24 cellular contexts compared by ENCODE assay signal in genomic region chr12:132063491-132063890, GRCh38.
DNase-seq lines count a peak whose midpoint lies in the region; ATAC-seq and TF ChIP-seq lines count a peak whose summit lies in the region.
"Had no signal": no experiment of that assay in that cellular context is flagged by ENCODE, and none has a peak within 500 bp of the region (broad histone marks: within the 10 kb centered on the region; RNA-seq: fewer than 3 reads in every experiment).

No MANE protein-coding gene starts in this region.

- H3K4me3 ChIP-seq in BLaER1 = no peak overlapping the region
- H3K4me3 ChIP-seq in CD8-positive, alpha-beta T cell (ENCODE audit: low read depth, low read length) = no peak overlapping the region
- H3K4me3 ChIP-seq: right atrium auricular region, upper lobe of right lung had no signal

- no peak overlapping the region for H3K27ac ChIP-seq in BLaER1
- H3K27ac ChIP-seq in CD8-positive, alpha-beta T cell (ENCODE audit: low read depth, low read length) = no peak overlapping the region
- H3K27ac ChIP-seq: parathyroid adenoma, right atrium auricular region, upper lobe of right lung had no signal

- no peak overlapping the region for H3K4me3 Mint-ChIP-seq in CD8-positive, alpha-beta T cell
- H3K4me3 Mint-ChIP-seq in activated naive CD8-positive, alpha-beta T cell treated with anti-CD3 and anti-CD28 coated beads, Interleukin-2, amount 10 ng/mL, durations not matched to agents 7 days and 5 days = peak overlapping the region; percentile 19
- no peak overlapping the region for H3K4me3 Mint-ChIP-seq in activated T-helper 17 cell treated with anti-CD3 and anti-CD28 coated beads, Interleukin-2, amount 50 U/mL, for 72 hours
- H3K4me3 Mint-ChIP-seq: activated CD4-positive, alpha-beta T cell treated with anti-CD3 and anti-CD28 coated beads, Interleukin-2, amount 10 ng/mL, durations not matched to agents 7 days and 5 days; CD14-positive monocyte; immature natural killer cell; neural crest cell; T-helper 2 cell treated with Interferon-gamma antibody and Interleukin-4, amounts not matched to agents 5 μg/mL and 100 μg/mL, for 36 hours had no signal

- ATAC-seq in CD8-positive, alpha-beta T cell = no peak
- ATAC-seq in activated naive CD8-positive, alpha-beta T cell treated with anti-CD3 and anti-CD28 coated beads, Interleukin-2, amount 10 ng/mL, durations not matched to agents 7 days and 5 days (ENCODE audit: low read depth) = peak; percentile 69
- no peak for ATAC-seq in activated T-helper 17 cell treated with anti-CD3 and anti-CD28 coated beads, Interleukin-2, amount 50 U/mL, for 72 hours (replicated peaks)
- ATAC-seq: left colon, upper lobe of right lung had no signal

- H3K4me1 Mint-ChIP-seq in CD8-positive, alpha-beta T cell (ENCODE audit: low read depth) = peaks cover 26% of the 10 kb centered on the region
- peaks cover 31% of the 10 kb centered on the region for H3K4me1 Mint-ChIP-seq in activated naive CD8-positive, alpha-beta T cell treated with anti-CD3 and anti-CD28 coated beads, Interleukin-2, amount 10 ng/mL, durations not matched to agents 7 days and 5 days
- peaks cover 9% of the 10 kb centered on the region for H3K4me1 Mint-ChIP-seq in activated T-helper 17 cell treated with anti-CD3 and anti-CD28 coated beads, Interleukin-2, amount 50 U/mL, for 72 hours

- no peak for TF ChIP-seq CTCF in CD8-positive, alpha-beta T cell (IDR thresholded peaks at IDR 0.05)

- peak overlapping the region; percentile 75 for H3K4me2 ChIP-seq in BLaER1

- H3K36me3 Mint-ChIP-seq in CD8-positive, alpha-beta T cell = peaks cover 82% of the 10 kb centered on the region
- peaks cover 29% of the 10 kb centered on the region for H3K36me3 Mint-ChIP-seq in activated naive CD8-positive, alpha-beta T cell treated with anti-CD3 and anti-CD28 coated beads, Interleukin-2, amount 10 ng/mL, durations not matched to agents 7 days and 5 days
- H3K36me3 Mint-ChIP-seq in activated T-helper 17 cell treated with anti-CD3 and anti-CD28 coated beads, Interleukin-2, amount 50 U/mL, for 72 hours (ENCODE audit: low read depth) = peaks cover 87% of the 10 kb centered on the region

- 0 out of 2 replicates have a peak, but pooled peaks cover 3% of the 10 kb centered on the region for H3K27me3 ChIP-seq in BLaER1
- H3K27me3 ChIP-seq in CD8-positive, alpha-beta T cell (ENCODE audit: insufficient read depth, low read length) = no peaks in the 10 kb centered on the region
- H3K27me3 ChIP-seq: right atrium auricular region, upper lobe of right lung had no signal

- no peaks in the 10 kb centered on the region for H3K9me3 ChIP-seq in BLaER1
- no peaks in the 10 kb centered on the region for H3K9me3 ChIP-seq in CD8-positive, alpha-beta T cell (ENCODE audit: low read length)
- H3K9me3 ChIP-seq: right atrium auricular region, upper lobe of right lung had no signal

- CTCF ChIA-PET in CD8-positive, alpha-beta T cell (lab: Charles Lee) = no interaction called here

- peaks cover 82% of the 10 kb centered on the region for H4K20me1 ChIP-seq in BLaER1

- peaks cover 58% of the 10 kb centered on the region for H3K36me3 ChIP-seq in BLaER1
- H3K36me3 ChIP-seq in CD8-positive, alpha-beta T cell (ENCODE audit: insufficient read depth, low read length) = peaks cover 21% of the 10 kb centered on the region

- intact Hi-C loops in CD8-positive, alpha-beta T cell (cut with DNase I, micrococcal nuclease) = no loop called here

- POLR2A ChIA-PET in CD8-positive, alpha-beta T cell (lab: Charles Lee) = no interaction called here
- POLR2A ChIA-PET in activated naive CD8-positive, alpha-beta T cell treated with anti-CD3 and anti-CD28 coated beads, Interleukin-2, amount 10 ng/mL, durations not matched to agents 7 days and 5 days (lab: Charles Lee) = interaction anchor here (0.8 kb wide), 1 partner anchor 25 kb away, joined by 3 read pairs; no protein-coding TSS in a partner anchor

- peak overlapping the region; percentile 30; the same call in 1 of the 2 replicates for H3K9ac ChIP-seq in BLaER1
- H3K9ac ChIP-seq: parathyroid adenoma had no signal

- no peaks in the 10 kb centered on the region for H3K9me3 Mint-ChIP-seq in CD8-positive, alpha-beta T cell
- no peaks in the 10 kb centered on the region for H3K9me3 Mint-ChIP-seq in activated naive CD8-positive, alpha-beta T cell treated with anti-CD3 and anti-CD28 coated beads, Interleukin-2, amount 10 ng/mL, durations not matched to agents 7 days and 5 days
- H3K9me3 Mint-ChIP-seq in activated T-helper 17 cell treated with anti-CD3 and anti-CD28 coated beads, Interleukin-2, amount 50 U/mL, for 72 hours = no peaks in the 10 kb centered on the region
- H3K9me3 Mint-ChIP-seq: activated CD4-positive, alpha-beta T cell treated with anti-CD3 and anti-CD28 coated beads, Interleukin-2, amount 10 ng/mL, durations not matched to agents 7 days and 5 days; IgD-negative memory B cell; immature natural killer cell; neural crest cell; T-helper 2 cell treated with Interferon-gamma antibody and Interleukin-4, amounts not matched to agents 5 μg/mL and 100 μg/mL, for 36 hours had no signal

- no peaks in the 10 kb centered on the region for H3K27me3 Mint-ChIP-seq in CD8-positive, alpha-beta T cell (ENCODE audit: low read depth)
- H3K27me3 Mint-ChIP-seq in activated naive CD8-positive, alpha-beta T cell treated with anti-CD3 and anti-CD28 coated beads, Interleukin-2, amount 10 ng/mL, durations not matched to agents 7 days and 5 days = no peaks in the 10 kb centered on the region
- no peaks in the 10 kb centered on the region for H3K27me3 Mint-ChIP-seq in activated T-helper 17 cell treated with anti-CD3 and anti-CD28 coated beads, Interleukin-2, amount 50 U/mL, for 72 hours
- H3K27me3 Mint-ChIP-seq: activated CD4-positive, alpha-beta T cell treated with anti-CD3 and anti-CD28 coated beads, Interleukin-2, amount 10 ng/mL, durations not matched to agents 7 days and 5 days; IgD-negative memory B cell had no signal

- peak overlapping the region; percentile 45 for H3K27ac Mint-ChIP-seq in CD8-positive, alpha-beta T cell
- H3K27ac Mint-ChIP-seq in activated naive CD8-positive, alpha-beta T cell treated with anti-CD3 and anti-CD28 coated beads, Interleukin-2, amount 10 ng/mL, durations not matched to agents 7 days and 5 days = peak overlapping the region; percentile 45
- no peak overlapping the region for H3K27ac Mint-ChIP-seq in activated T-helper 17 cell treated with anti-CD3 and anti-CD28 coated beads, Interleukin-2, amount 50 U/mL, for 72 hours
- H3K27ac Mint-ChIP-seq: activated CD4-positive, alpha-beta T cell treated with anti-CD3 and anti-CD28 coated beads, Interleukin-2, amount 10 ng/mL, durations not matched to agents 7 days and 5 days; CD14-positive monocyte; T-helper 2 cell treated with Interferon-gamma antibody and Interleukin-4, amounts not matched to agents 5 μg/mL and 100 μg/mL, for 36 hours had no signal

- peaks cover 100% of the 10 kb centered on the region for H3K4me1 ChIP-seq in BLaER1
- peaks cover 19% of the 10 kb centered on the region for H3K4me1 ChIP-seq in CD8-positive, alpha-beta T cell (ENCODE audit: insufficient read depth, low read length)
- H3K4me1 ChIP-seq: parathyroid adenoma, right atrium auricular region, upper lobe of right lung had no signal

- no peak for DNase-seq in CD8-positive, alpha-beta T cell
- peak; percentile 65 for DNase-seq in MV-4-11 (lab: John Stamatoyannopoulos, UW)
- no peak for DNase-seq in activated naive CD8-positive, alpha-beta T cell treated with anti-CD3 and anti-CD28 coated beads, Interleukin-2, amount 10 ng/mL, durations not matched to agents 7 days and 5 days
- no peak for DNase-seq in activated CD4-positive, alpha-beta T cell treated with anti-CD3 and anti-CD28 coated beads, Interleukin-2, amount 50 U/mL, for 1 hour
- DNase-seq in stimulated activated CD4-positive, alpha-beta T cell treated with anti-CD3 and anti-CD28 coated beads, Interleukin-4, amount 100 ng/mL, for 4 hours = no peak
- DNase-seq: activated CD4-positive, alpha-beta T cell treated with anti-CD3 and anti-CD28 coated beads, Interleukin-2, amount 10 ng/mL, durations not matched to agents 7 days and 5 days; cerebellar nuclear complex; hypothalamus; immature natural killer cell; left colon; mammary epithelial cell; NCI-H446 treated with DMSO at 0.1 percent for 48 hours; NCI-H82; OCI-M1; substantia nigra; upper lobe of right lung had no signal
